In the genomic region with DNA sequence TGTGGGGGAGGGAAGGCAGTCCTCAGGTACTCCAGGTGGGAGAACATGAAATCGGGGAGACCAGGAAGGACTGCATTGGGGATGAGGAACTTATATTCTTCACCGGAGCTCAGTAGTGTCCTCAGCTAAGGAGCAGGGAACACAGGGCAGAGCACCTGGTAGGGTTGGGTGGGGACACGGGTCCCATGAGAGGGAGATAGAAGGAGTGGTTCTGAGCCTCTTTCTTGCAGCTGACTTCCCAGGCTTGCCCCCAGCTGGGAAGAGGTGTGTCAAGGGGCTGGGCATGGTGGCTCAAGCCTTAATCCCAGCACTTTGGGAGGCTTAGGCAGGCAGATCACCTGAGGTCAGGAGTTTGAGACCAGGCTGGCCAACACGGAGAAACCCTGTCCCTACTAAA, we compare ENCODE assay signal across 1 cellular context.
TF ChIP-seq lines count a peak whose summit lies in the region.

No MANE protein-coding gene starts in this region.

TF ChIP-seq in HEK293T, 16 proteins besides CTCF, POLR2A, EP300 and RAD21 (continued from another document):
- TF ChIP-seq FOXM1 (IDR thresholded peaks at IDR 0.05; ENCODE audit: borderline replicate concordance) (no peak), L3MBTL2 (conservative IDR thresholded peaks at IDR 0.05) (no peak), LEF1 (IDR thresholded peaks at IDR 0.05; ENCODE audit: borderline replicate concordance) (no peak), FOXA1 (IDR thresholded peaks at IDR 0.05) (no peak), SP1 (IDR thresholded peaks at IDR 0.05) (no peak), TARDBP (IDR thresholded peaks at IDR 0.05) (no peak), CTBP1 (IDR thresholded peaks at IDR 0.05; ENCODE audit: borderline replicate concordance) (no peak)
